8 cellular contexts compared by ENCODE assay signal in the genomic region with DNA sequence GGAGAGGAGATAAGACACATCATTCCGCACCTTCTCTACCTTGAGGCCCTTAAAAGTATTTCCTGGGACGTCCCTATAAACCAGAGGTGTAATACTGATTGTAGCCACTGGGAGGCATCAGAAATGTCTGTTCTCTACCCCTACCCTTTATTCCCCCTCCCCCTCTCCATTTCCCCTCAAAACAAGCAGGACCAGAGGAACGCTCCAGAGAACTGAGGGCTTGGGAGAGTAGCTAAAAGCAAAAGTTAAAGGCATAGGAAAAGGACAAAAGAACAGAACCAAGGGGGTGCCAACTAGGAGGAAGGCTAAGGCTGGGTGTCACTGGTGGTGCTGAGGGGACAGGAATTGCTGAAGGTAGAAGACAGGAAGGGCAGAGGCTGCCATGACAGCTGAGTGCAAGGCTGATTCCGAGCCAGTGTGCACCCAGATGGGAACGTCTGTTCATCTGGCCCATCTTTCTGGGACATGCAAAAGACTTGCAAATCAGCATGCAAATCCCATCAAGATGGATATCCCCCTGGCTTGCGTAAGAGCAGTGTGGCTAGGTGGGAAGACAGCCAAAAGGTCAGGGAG. TPM values are rescaled to one million over a fixed set of nuclear protein-coding genes. Genes with fewer than 3 reads are reported as not detected.
A peak's percentile ranks its signal among the peaks of the same experiment; 100 is the strongest.
DNase-seq lines count a peak whose midpoint lies in the region; ATAC-seq and TF ChIP-seq lines count a peak whose summit lies in the region.

No MANE protein-coding gene starts in this region.

- H3K27ac Mint-ChIP-seq in activated naive CD8-positive, alpha-beta T cell treated with anti-CD3 and anti-CD28 coated beads, Interleukin-2, amount 10 ng/mL, durations not matched to agents 7 days and 5 days: peak overlapping the region; percentile 83

- H3K9me3 Mint-ChIP-seq in activated naive CD8-positive, alpha-beta T cell treated with anti-CD3 and anti-CD28 coated beads, Interleukin-2, amount 10 ng/mL, durations not matched to agents 7 days and 5 days: no peaks in the 10 kb centered on the region

- ATAC-seq in activated naive CD8-positive, alpha-beta T cell treated with anti-CD3 and anti-CD28 coated beads, Interleukin-2, amount 10 ng/mL, durations not matched to agents 7 days and 5 days (ENCODE audit: low read depth): peak; percentile 70
- peak; percentile 57 for ATAC-seq in stimulated activated naive CD8-positive, alpha-beta T cell treated with anti-CD3 and anti-CD28 coated beads, Interleukin-15, Interleukin-2, amounts not matched to agents 100 U/mL and 50 U/mL, for 24 hours
- ATAC-seq in GM19397 (IDR thresholded peaks at IDR 0.05; ENCODE audit: unreplicated experiment): no peak
- ATAC-seq in GM18861 (IDR thresholded peaks at IDR 0.05; ENCODE audit: unreplicated experiment): no peak

- H3K4me3 Mint-ChIP-seq in activated naive CD8-positive, alpha-beta T cell treated with anti-CD3 and anti-CD28 coated beads, Interleukin-2, amount 10 ng/mL, durations not matched to agents 7 days and 5 days: no peak overlapping the region

- H3K27me3 Mint-ChIP-seq in activated naive CD8-positive, alpha-beta T cell treated with anti-CD3 and anti-CD28 coated beads, Interleukin-2, amount 10 ng/mL, durations not matched to agents 7 days and 5 days: no peaks in the 10 kb centered on the region

- DNase-seq in AG10803 (ENCODE audit: low read depth) (peak; percentile 46), GM10266 (ENCODE audit: extremely low spot score) (peak; percentile 68), NCI-H526 treated with DMSO at 0.1 percent for 48 hours (lab: John Stamatoyannopoulos, UW) (peak; percentile 87), hepatic stellate cell (ENCODE audit: low spot score) (peak; percentile 60)
- no peak for DNase-seq in activated naive CD8-positive, alpha-beta T cell treated with anti-CD3 and anti-CD28 coated beads, Interleukin-2, amount 10 ng/mL, durations not matched to agents 7 days and 5 days
- peak; percentile 45 for DNase-seq in stimulated activated naive CD8-positive, alpha-beta T cell treated with anti-CD3 and anti-CD28 coated beads, Interleukin-15, Interleukin-2, amounts not matched to agents 100 U/mL and 50 U/mL, for 24 hours

- H3K4me3 ChIP-seq in AG10803 (ENCODE audit: low read length): no peak overlapping the region

- peak; percentile 74 for TF ChIP-seq CTCF in AG10803 (conservative IDR thresholded peaks at IDR 0.05; ENCODE audit: low read length)
- TF ChIP-seq CTCF in GM10266 (IDR thresholded peaks at IDR 0.05; ENCODE audit: control insufficient read depth, insufficient read depth, low read depth, missing control alignments): peak; percentile 55

- peaks cover 20% of the 10 kb centered on the region for H3K36me3 Mint-ChIP-seq in activated naive CD8-positive, alpha-beta T cell treated with anti-CD3 and anti-CD28 coated beads, Interleukin-2, amount 10 ng/mL, durations not matched to agents 7 days and 5 days

- peaks cover 12% of the 10 kb centered on the region for H3K4me1 Mint-ChIP-seq in activated naive CD8-positive, alpha-beta T cell treated with anti-CD3 and anti-CD28 coated beads, Interleukin-2, amount 10 ng/mL, durations not matched to agents 7 days and 5 days

- POLR2A ChIA-PET in activated naive CD8-positive, alpha-beta T cell treated with anti-CD3 and anti-CD28 coated beads, Interleukin-2, amount 10 ng/mL, durations not matched to agents 7 days and 5 days (lab: Charles Lee): interaction anchor here (0.6 to 3.5 kb wide), 4 partner anchors 10 to 334 kb away, joined by 3 to 15 read pairs (median 6); a partner anchor contains a TSS

RNA-seq across cellular contexts. Expression of a gene that starts 6.7 kb away (rescaled TPM):
- total RNA-seq in activated naive CD8-positive, alpha-beta T cell treated with anti-CD3 and anti-CD28 coated beads, Interleukin-2, amount 10 ng/mL, durations not matched to agents 7 days and 5 days: 10 to 100 TPM; 62.0 to 67.7 TPM

RNA-seq across cellular contexts. Expression of a gene that starts 13.1 kb away (rescaled TPM):
- total RNA-seq in activated naive CD8-positive, alpha-beta T cell treated with anti-CD3 and anti-CD28 coated beads, Interleukin-2, amount 10 ng/mL, durations not matched to agents 7 days and 5 days: 10 to 100 TPM; 47.1 to 51.9 TPM

RNA-seq across cellular contexts. Expression of a gene that starts 16.6 kb away (rescaled TPM):
- under 1 TPM; 0.42 to 0.54 TPM for total RNA-seq in activated naive CD8-positive, alpha-beta T cell treated with anti-CD3 and anti-CD28 coated beads, Interleukin-2, amount 10 ng/mL, durations not matched to agents 7 days and 5 days

RNA-seq across cellular contexts. Expression of a gene that starts 17.0 kb away (rescaled TPM):
- 10 to 100 TPM; 35.5 to 37.3 TPM for total RNA-seq in activated naive CD8-positive, alpha-beta T cell treated with anti-CD3 and anti-CD28 coated beads, Interleukin-2, amount 10 ng/mL, durations not matched to agents 7 days and 5 days

RNA-seq across cellular contexts. Expression of a gene that starts 29.8 kb away (rescaled TPM):
- total RNA-seq in activated naive CD8-positive, alpha-beta T cell treated with anti-CD3 and anti-CD28 coated beads, Interleukin-2, amount 10 ng/mL, durations not matched to agents 7 days and 5 days: 10 to 100 TPM; 31.4 to 32.9 TPM

Comparison
In these comparisons a context has a peak if more than half of its experiments do, and no peak if none do; other contexts are left out.
1. ATAC-seq: peak in activated naive CD8-positive, alpha-beta T cell treated with anti-CD3 and anti-CD28 coated beads, Interleukin-2, amount 10 ng/mL, durations not matched to agents 7 days and 5 days (single experiment) and stimulated activated naive CD8-positive, alpha-beta T cell treated with anti-CD3 and anti-CD28 coated beads, Interleukin-15, Interleukin-2, amounts not matched to agents 100 U/mL and 50 U/mL, for 24 hours (single experiment); none in GM19397 (single experiment) and GM18861 (single experiment).